1 cellular context compared by ENCODE assay signal in genomic region chr14:104026024-104026423, GRCh38.
TF ChIP-seq lines count a peak whose summit lies in the region.

No MANE protein-coding gene starts in this region.

TF ChIP-seq in K562, 482 proteins besides CTCF, POLR2A, EP300 and RAD21:
- TF ChIP-seq TEAD2 (tag; IDR thresholded peaks at IDR 0.05) (no peak), FIP1L1 (IDR thresholded peaks at IDR 0.05; ENCODE audit: low read depth, low read length, poor library complexity, severe bottlenecking) (no peak), ZZZ3 (IDR thresholded peaks at IDR 0.05) (no peak), PCBP2 (IDR thresholded peaks at IDR 0.05; ENCODE audit: low read depth, low read length, poor library complexity, severe bottlenecking) (no peak), THAP7 (CRISPR knock-in tag; IDR thresholded peaks at IDR 0.05) (no peak), NBN (IDR thresholded peaks at IDR 0.05; ENCODE audit: low read depth) (no peak), SAP30 (IDR thresholded peaks at IDR 0.05; ENCODE audit: borderline replicate concordance, insufficient read depth, low read depth, low read length, poor library complexity, severe bottlenecking) (no peak)
- TF ChIP-seq, protein P1, sequence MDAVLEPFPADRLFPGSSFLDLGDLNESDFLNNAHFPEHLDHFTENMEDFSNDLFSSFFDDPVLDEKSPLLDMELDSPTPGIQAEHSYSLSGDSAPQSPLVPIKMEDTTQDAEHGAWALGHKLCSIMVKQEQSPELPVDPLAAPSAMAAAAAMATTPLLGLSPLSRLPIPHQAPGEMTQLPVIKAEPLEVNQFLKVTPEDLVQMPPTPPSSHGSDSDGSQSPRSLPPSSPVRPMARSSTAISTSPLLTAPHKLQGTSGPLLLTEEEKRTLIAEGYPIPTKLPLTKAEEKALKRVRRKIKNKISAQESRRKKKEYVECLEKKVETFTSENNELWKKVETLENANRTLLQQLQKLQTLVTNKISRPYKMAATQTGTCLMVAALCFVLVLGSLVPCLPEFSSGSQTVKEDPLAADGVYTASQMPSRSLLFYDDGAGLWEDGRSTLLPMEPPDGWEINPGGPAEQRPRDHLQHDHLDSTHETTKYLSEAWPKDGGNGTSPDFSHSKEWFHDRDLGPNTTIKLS (IDR thresholded peaks at IDR 0.05; ENCODE audit: borderline replicate concordance, low read depth): no peak
